Comparison of ENCODE assay signal across 21 cellular contexts in genomic region chr6:73766040-73766439, GRCh38.
"Had no signal": no experiment of that assay in that cellular context is flagged by ENCODE, and none has a peak within 500 bp of the region (broad histone marks: within the 10 kb centered on the region; RNA-seq: fewer than 3 reads in every experiment).

No MANE protein-coding gene starts in this region.

- H3K9me3 ChIP-seq: colonic mucosa, esophagus muscularis mucosa, gastrocnemius medialis, right lobe of liver, stomach, suprapubic skin, tibial nerve had no signal

- DNase-seq: activated CD4-positive, alpha-beta T cell treated with anti-CD3 and anti-CD28 coated beads for 4 hours; activated CD4-positive, alpha-beta T cell treated with anti-CD3 and anti-CD28 coated beads, Interleukin-2, amount 50 U/mL, for 48 hours; activated CD4-positive, CD25-positive, alpha-beta regulatory T cell; activated CD8-positive, alpha-beta memory T cell treated with anti-CD3 and anti-CD28 coated beads, Interleukin-2, amount 50 U/mL, for 48 hours; activated naive CD4-positive, alpha-beta T cell treated with Interleukin-2 at 50 U/mL for 16 hours; activated naive CD8-positive, alpha-beta T cell treated with anti-CD3 and anti-CD28 coated beads for 36 hours; activated T-cell treated with anti-CD3 and anti-CD28 coated beads, Interleukin-2, amount 50 U/mL, for 4 hours; amygdala; colonic mucosa; dorsolateral prefrontal cortex; gastrocnemius medialis; hypothalamus; naive B cell; nucleus accumbens; right lobe of liver; small intestine; stomach had no signal

- H3K27me3 ChIP-seq: colonic mucosa, dorsolateral prefrontal cortex, esophagus muscularis mucosa, gastrocnemius medialis, right lobe of liver, stomach, suprapubic skin, tibial nerve had no signal

- ATAC-seq: activated T-cell treated with anti-CD3 and anti-CD28 coated beads, Interleukin-2, amount 50 U/mL, for 4 hours; gastrocnemius medialis; right lobe of liver; stimulated activated memory B cell treated with anti-CD40 and anti-IgM and Interleukin-4, amounts not matched to agents 10 μg/mL and 1 μg/mL and 100 μg/mL, for 72 hours had no signal

- H3K27ac ChIP-seq: colonic mucosa, dorsolateral prefrontal cortex, esophagus muscularis mucosa, gastrocnemius medialis, right lobe of liver, stomach, suprapubic skin, tibial nerve had no signal

- H3K4me1 ChIP-seq: colonic mucosa, esophagus muscularis mucosa, gastrocnemius medialis, right lobe of liver, stomach, tibial nerve had no signal

- H3K36me3 ChIP-seq: colonic mucosa, gastrocnemius medialis, right lobe of liver, stomach had no signal

- H3K4me3 ChIP-seq: colonic mucosa, dorsolateral prefrontal cortex, esophagus muscularis mucosa, gastrocnemius medialis, right lobe of liver, stomach, suprapubic skin, tibial nerve had no signal
